1 cellular context compared by ENCODE assay signal in genomic region chr2:237743024-237743423, GRCh38.
TF ChIP-seq lines count a peak whose summit lies in the region.

No MANE protein-coding gene starts in this region.

TF ChIP-seq in IMR-90, 13 proteins besides CTCF, POLR2A, EP300 and RAD21 (continued from another document):
- no peak for TF ChIP-seq USF2 (IDR thresholded peaks at IDR 0.05; ENCODE audit: low read depth, low read length)
- TF ChIP-seq RCOR1 (IDR thresholded peaks at IDR 0.05; ENCODE audit: insufficient replicate concordance, low read length): no peak
- TF ChIP-seq MXI1 (IDR thresholded peaks at IDR 0.05; ENCODE audit: borderline replicate concordance, low read depth, low read length): no peak
- TF ChIP-seq NFE2L2 (IDR thresholded peaks at IDR 0.05; ENCODE audit: low read depth, low read length): no peak
- no peak for TF ChIP-seq CEBPB (IDR thresholded peaks at IDR 0.05; ENCODE audit: low read depth, low read length)
- no peak for TF ChIP-seq RFX5 (IDR thresholded peaks at IDR 0.05; ENCODE audit: low read depth, low read length)
